In the genomic region with DNA sequence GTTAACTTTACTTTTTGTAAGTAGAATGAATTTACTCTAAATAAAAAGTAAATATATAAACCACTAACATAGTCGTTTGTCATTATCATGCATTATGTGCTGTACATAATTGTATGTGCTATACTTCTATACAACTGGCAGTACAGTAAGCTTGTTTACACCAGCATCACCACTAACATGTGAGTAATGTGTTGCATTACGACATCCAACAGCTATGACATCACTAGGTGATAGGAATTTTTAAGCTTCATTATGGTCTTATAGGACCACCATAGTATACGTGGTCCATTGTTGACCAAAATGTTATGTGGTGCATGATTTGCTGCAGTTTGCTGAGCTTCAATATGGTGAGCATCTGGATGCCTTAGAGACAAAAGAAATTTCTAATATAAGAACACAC, we compare ENCODE assay signal across 13 cellular contexts.
DNase-seq lines count a peak whose midpoint lies in the region; ATAC-seq and TF ChIP-seq lines count a peak whose summit lies in the region.
"Had no signal": no experiment of that assay in that cellular context is flagged by ENCODE, and none has a peak within 500 bp of the region (broad histone marks: within the 10 kb centered on the region; RNA-seq: fewer than 3 reads in every experiment).

No MANE protein-coding gene starts in this region.

- H3K9me3 Mint-ChIP-seq in CD4-positive, alpha-beta T cell: peaks cover 7% of the 10 kb centered on the region
- H3K9me3 Mint-ChIP-seq: IgD-negative memory B cell had no signal

- no peak overlapping the region for H2BK15ac ChIP-seq in IMR-90 (ENCODE audit: low read depth, low read length)

- H4K20me1 ChIP-seq in IMR-90 (ENCODE audit: insufficient read depth, low read length): no peaks in the 10 kb centered on the region

- H3K23ac ChIP-seq in IMR-90 (ENCODE audit: low read depth, low read length): no peak overlapping the region

- no peak overlapping the region for H3K4me2 ChIP-seq in IMR-90 (ENCODE audit: low read depth, low read length)

- no peak overlapping the region for H2AFZ ChIP-seq in IMR-90 (replicated peaks; ENCODE audit: low read length, poor library complexity)

- H2BK120ac ChIP-seq in IMR-90 (ENCODE audit: low read depth, low read length): no peak overlapping the region

- no peaks in the 10 kb centered on the region for H3K27me3 Mint-ChIP-seq in CD4-positive, alpha-beta T cell
- H3K27me3 Mint-ChIP-seq: B cell; CD4-positive, alpha-beta memory T cell; IgD-negative memory B cell had no signal

- no peak overlapping the region for H3K14ac ChIP-seq in IMR-90 (replicated peaks; ENCODE audit: low read depth, low read length)

- ATAC-seq in IMR-90 (ENCODE audit: low read depth) (no peak), body of pancreas (no peak), HG03520 (IDR thresholded peaks at IDR 0.05; ENCODE audit: unreplicated experiment) (no peak)
- no peak for ATAC-seq in CD4-positive, alpha-beta T cell (ENCODE audit: poor library complexity)

- BruUV-seq in IMR-90 (replicated peaks; lab: Mats Ljungman, UMichigan): no TSS peak

- H3K4me1 ChIP-seq in IMR-90 (ENCODE audit: control insufficient read depth, insufficient read depth, low read length) (no peaks in the 10 kb centered on the region), body of pancreas (no peaks in the 10 kb centered on the region)
- H3K4me1 ChIP-seq: HAP-1 had no signal

- TF ChIP-seq RAD21 in IMR-90 (IDR thresholded peaks at IDR 0.05; ENCODE audit: low read length): no peak

- dilution Hi-C loops in IMR-90 (cut with HindIII; ENCODE audit: low sequenced_read_pairs, unreplicated experiment): no loop called here

- no peak overlapping the region for H3K4ac ChIP-seq in IMR-90 (ENCODE audit: low read depth, low read length)

- WGBS in IMR-90 (ENCODE audit: extremely low coverage in 2 of 2, insufficient read length in 1 of 2), 2 experiments: no CpG with 5 or more reads among the region's 3 CpGs
- WGBS in body of pancreas, 2 donors: 73 to 79% methylated on average over 3 of the region's 3 CpGs

- H3K27ac ChIP-seq in IMR-90 (ENCODE audit: insufficient read depth, low read length) (no peak overlapping the region), body of pancreas (no peak overlapping the region)
- no peak overlapping the region for H3K27ac ChIP-seq in CD4-positive, alpha-beta T cell (ENCODE audit: low read depth, low read length)

- no peak overlapping the region for H2AK9ac ChIP-seq in IMR-90 (replicated peaks; ENCODE audit: low read depth, low read length, poor library complexity)

- DNase-seq in IMR-90 (peak; percentile 38), amniotic epithelial cell (ENCODE audit: low read depth) (peak; percentile 47), fibroblast of peridontal ligament (ENCODE audit: extremely low read depth) (peak; percentile 19), renal cortical epithelial cell (ENCODE audit: low read depth) (peak; percentile 16), body of pancreas (no peak)
- no peak for DNase-seq in CD4-positive, alpha-beta T cell
- DNase-seq: C1 segment of cervical spinal cord; CD4-positive, alpha-beta memory T cell; DMS79 had no signal

- no peaks in the 10 kb centered on the region for H3K79me1 ChIP-seq in IMR-90 (ENCODE audit: low read depth in 1 of 2, low read length in 2 of 2)

- no peak overlapping the region for H4K5ac ChIP-seq in IMR-90 (ENCODE audit: low read depth, low read length)

- no peaks in the 10 kb centered on the region for H3K9me1 ChIP-seq in IMR-90 (ENCODE audit: insufficient read depth, low read length)

- H2BK5ac ChIP-seq in IMR-90 (ENCODE audit: low read depth, low read length, poor library complexity, severe bottlenecking): no peak overlapping the region

- intact Hi-C loops in IMR-90 (cut with micrococcal nuclease): no loop called here
- intact Hi-C loops in body of pancreas (cut with DNase I): no loop called here
- intact Hi-C loops in CD4-positive, alpha-beta T cell (cut with DNase I, micrococcal nuclease): no loop called here

- H3K56ac ChIP-seq in IMR-90 (ENCODE audit: extremely low read depth, insufficient read depth, low read length): no peak overlapping the region

- H3K27me3 ChIP-seq in IMR-90 (ENCODE audit: control insufficient read depth, insufficient read depth, low read length) (no peaks in the 10 kb centered on the region), body of pancreas (no peaks in the 10 kb centered on the region)
- no peaks in the 10 kb centered on the region for H3K27me3 ChIP-seq in CD4-positive, alpha-beta T cell (ENCODE audit: control insufficient read depth, insufficient read depth, low read length)

- H3K4me1 Mint-ChIP-seq in CD4-positive, alpha-beta T cell (ENCODE audit: low read depth): no peaks in the 10 kb centered on the region
- H3K4me1 Mint-ChIP-seq: B cell; CD4-positive, alpha-beta memory T cell; IgD-negative memory B cell had no signal

- no peak overlapping the region for H4K8ac ChIP-seq in IMR-90 (ENCODE audit: low read depth in 2 of 2, low read length in 2 of 2)

- 0 out of 2 replicates have a peak overlapping the region, but pooled peaks have one; percentile 4 for H2AK5ac ChIP-seq in IMR-90 (ENCODE audit: low read depth, low read length)

- no peak for TF ChIP-seq POLR2A in IMR-90 (IDR thresholded peaks at IDR 0.05; ENCODE audit: low read depth, low read length)
- TF ChIP-seq POLR2A in body of pancreas (IDR thresholded peaks at IDR 0.05): no peak

- no peak overlapping the region for H3K4me3 Mint-ChIP-seq in CD4-positive, alpha-beta T cell
- H3K4me3 Mint-ChIP-seq: B cell; CD4-positive, alpha-beta memory T cell; IgD-negative memory B cell had no signal

- in situ Hi-C loops in IMR-90 (cut with MboI; ENCODE audit: low sequenced_read_pairs): no loop called here

- H3K9ac ChIP-seq in IMR-90 (ENCODE audit: low read depth, low read length): no peak overlapping the region

- H3K36me3 ChIP-seq in IMR-90 (ENCODE audit: control insufficient read depth, insufficient read depth, low read length) (no peaks in the 10 kb centered on the region), body of pancreas (replicated peaks in 1 of 2; ENCODE audit: insufficient read depth in 1 of 2, low read depth in 2 of 2) (no peaks in the 10 kb centered on the region)
- H3K36me3 ChIP-seq: HAP-1 had no signal

- H3K18ac ChIP-seq in IMR-90 (ENCODE audit: low read depth, low read length): no peak overlapping the region

- no peaks in the 10 kb centered on the region for H3K9me3 ChIP-seq in IMR-90 (ENCODE audit: control insufficient read depth, insufficient read depth, low read length)
- H3K9me3 ChIP-seq in body of pancreas: no peaks in the 10 kb centered on the region
- H3K9me3 ChIP-seq in CD4-positive, alpha-beta T cell (ENCODE audit: control insufficient read depth, low read length): no peaks in the 10 kb centered on the region
- H3K9me3 ChIP-seq: HAP-1 had no signal

- no peak overlapping the region for H3K27ac Mint-ChIP-seq in CD4-positive, alpha-beta T cell
- H3K27ac Mint-ChIP-seq: B cell; CD4-positive, alpha-beta memory T cell; IgD-negative memory B cell had no signal

- CTCF ChIA-PET in IMR-90 (lab: Yijun Ruan, JAX): interaction anchor here (0.7 to 1.4 kb wide), 3 partner anchors 10 to 89 kb away, joined by 3 read pairs; no protein-coding TSS in a partner anchor
- CTCF ChIA-PET in CD4-positive, alpha-beta T cell (lab: Charles Lee): no interaction called here

- no peak for TF ChIP-seq CTCF in IMR-90 (conservative IDR thresholded peaks at IDR 0.05; ENCODE audit: low read depth, low read length)
- no peak for TF ChIP-seq CTCF in body of pancreas (IDR thresholded peaks at IDR 0.05)
- TF ChIP-seq CTCF in CD4-positive, alpha-beta T cell (IDR thresholded peaks at IDR 0.05): no peak

- no peak overlapping the region for H3K4me3 ChIP-seq in IMR-90 (ENCODE audit: insufficient read depth, low read depth, low read length)
- no peak overlapping the region for H3K4me3 ChIP-seq in body of pancreas
- H3K4me3 ChIP-seq: HAP-1 had no signal

- POLR2A ChIA-PET in IMR-90 (lab: Charles Lee; ENCODE audit: unreplicated experiment): no interaction called here
- POLR2A ChIA-PET in CD4-positive, alpha-beta T cell (lab: Charles Lee): interaction anchor here (0.6 kb wide), 1 partner anchor 482 kb away, joined by 4 read pairs; no protein-coding TSS in a partner anchor

- no peak overlapping the region for H4K91ac ChIP-seq in IMR-90 (ENCODE audit: insufficient read depth, low read depth, low read length)

- no peaks in the 10 kb centered on the region for H3K36me3 Mint-ChIP-seq in CD4-positive, alpha-beta T cell (ENCODE audit: low read depth)
- H3K36me3 Mint-ChIP-seq: CD4-positive, alpha-beta memory T cell; IgD-negative memory B cell had no signal

- H2BK20ac ChIP-seq in IMR-90 (ENCODE audit: low read depth, low read length): no peak overlapping the region

TF ChIP-seq in IMR-90, 13 proteins besides CTCF, POLR2A, EP300 and RAD21:
- TF ChIP-seq, protein P1, sequence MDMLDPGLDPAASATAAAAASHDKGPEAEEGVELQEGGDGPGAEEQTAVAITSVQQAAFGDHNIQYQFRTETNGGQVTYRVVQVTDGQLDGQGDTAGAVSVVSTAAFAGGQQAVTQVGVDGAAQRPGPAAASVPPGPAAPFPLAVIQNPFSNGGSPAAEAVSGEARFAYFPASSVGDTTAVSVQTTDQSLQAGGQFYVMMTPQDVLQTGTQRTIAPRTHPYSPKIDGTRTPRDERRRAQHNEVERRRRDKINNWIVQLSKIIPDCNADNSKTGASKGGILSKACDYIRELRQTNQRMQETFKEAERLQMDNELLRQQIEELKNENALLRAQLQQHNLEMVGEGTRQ (IDR thresholded peaks at IDR 0.05; ENCODE audit: low read depth, low read length): no peak
- TF ChIP-seq MAFK (IDR thresholded peaks at IDR 0.05; ENCODE audit: low read depth, low read length) (no peak), NFE2L2 (IDR thresholded peaks at IDR 0.05; ENCODE audit: low read depth, low read length) (no peak), ELK1 (IDR thresholded peaks at IDR 0.05; ENCODE audit: borderline replicate concordance, low read depth, low read length) (no peak), CEBPB (IDR thresholded peaks at IDR 0.05; ENCODE audit: low read depth, low read length) (peak; percentile 65), FOS (IDR thresholded peaks at IDR 0.05; ENCODE audit: low read depth, low read length) (no peak)

Comparison
In these comparisons a context has a peak if more than half of its experiments do, and no peak if none do; other contexts are left out.
1. DNase-seq: peak in IMR-90 (single experiment), amniotic epithelial cell (single experiment), fibroblast of peridontal ligament (single experiment) and renal cortical epithelial cell (single experiment); none in body of pancreas (0 of 4) and CD4-positive, alpha-beta T cell (0 of 10).